19 cellular contexts compared by ENCODE assay signal in the genomic region with DNA sequence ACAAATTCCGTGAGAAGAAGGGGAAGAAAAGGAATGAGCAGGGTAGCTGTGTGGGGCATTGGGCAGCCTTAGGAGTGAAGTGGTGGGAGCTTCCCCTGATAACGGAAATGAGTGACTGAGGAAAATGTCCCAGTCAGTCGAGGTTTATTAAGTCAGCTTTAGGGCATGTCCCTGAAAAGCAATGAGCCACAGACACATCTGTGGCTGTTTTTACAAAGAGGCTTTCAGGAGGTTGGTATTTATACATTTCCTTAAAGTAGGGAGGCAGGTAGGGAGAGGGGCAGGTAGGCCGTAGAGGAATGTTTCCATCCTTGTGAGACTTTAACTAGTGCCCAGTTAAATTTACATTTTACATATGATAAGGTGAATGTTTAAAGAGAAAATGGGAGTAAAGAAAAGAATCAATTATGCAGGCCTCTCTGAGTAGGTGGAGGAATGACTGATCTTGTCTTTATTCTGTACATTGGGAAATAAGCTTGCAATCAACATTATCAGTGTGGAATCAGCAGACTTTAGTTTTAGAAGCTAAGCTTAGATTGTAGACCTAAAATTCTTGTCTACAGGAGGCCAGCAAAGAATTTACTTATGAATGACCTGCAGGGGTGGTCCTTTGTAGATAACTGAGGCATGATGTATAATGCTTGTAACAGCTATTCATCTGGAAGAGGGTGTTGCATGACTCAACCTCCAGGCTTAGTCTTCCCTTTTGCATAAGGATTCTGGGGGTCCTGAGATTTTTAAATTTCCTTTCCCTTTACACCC. TPM values are rescaled to one million over a fixed set of nuclear protein-coding genes. Genes with fewer than 3 reads are reported as not detected.
DNase-seq lines count a peak whose midpoint lies in the region; ATAC-seq and TF ChIP-seq lines count a peak whose summit lies in the region.
"Had no signal": no experiment of that assay in that cellular context is flagged by ENCODE, and none has a peak within 500 bp of the region (broad histone marks: within the 10 kb centered on the region; RNA-seq: fewer than 3 reads in every experiment).

No MANE protein-coding gene starts in this region.

- H4K20me1 ChIP-seq in GM23338 (replicated peaks; ENCODE audit: insufficient read depth) = no peaks in the 10 kb centered on the region
- H4K20me1 ChIP-seq: BLaER1 treated with 17β-estradiol and CSF1 and Interleukin-3, amounts not matched to agents 10 nM and 100 nM had no signal

- TF ChIP-seq CTCF in GM23338 (conservative IDR thresholded peaks at IDR 0.05; ENCODE audit: low read depth in 2 of 2) = no peak
- no peak for TF ChIP-seq CTCF in RWPE2 (IDR thresholded peaks at IDR 0.05; ENCODE audit: poor library complexity, severe bottlenecking)

- H3K9me2 ChIP-seq in GM23338 (ENCODE audit: insufficient read depth) = peaks cover 19% of the 10 kb centered on the region

- peaks cover 5% of the 10 kb centered on the region; the same call in 1 of the 2 replicates for H3K36me3 ChIP-seq in GM23338 (ENCODE audit: insufficient read depth)
- no peaks in the 10 kb centered on the region for H3K36me3 ChIP-seq in RWPE2 (ENCODE audit: low read depth)
- H3K36me3 ChIP-seq: BLaER1 treated with 17β-estradiol and CSF1 and Interleukin-3, amounts not matched to agents 10 nM and 100 nM had no signal

- H3K27ac Mint-ChIP-seq in GM23338 = peak overlapping the region; percentile 47; the same call in 1 of the 2 replicates
- H3K27ac Mint-ChIP-seq: CD8-positive, alpha-beta memory T cell had no signal

- peak overlapping the region; percentile 13; the same call in 1 of the 3 replicates for H3K4me3 Mint-ChIP-seq in GM23338
- H3K4me3 Mint-ChIP-seq: CD8-positive, alpha-beta memory T cell had no signal

- H3K4me1 ChIP-seq in GM23338 (ENCODE audit: insufficient read depth) (peaks cover 30% of the 10 kb centered on the region), RWPE2 (ENCODE audit: insufficient read depth, poor library complexity, severe bottlenecking) (peaks cover 24% of the 10 kb centered on the region)
- H3K4me1 ChIP-seq: BLaER1 treated with 17β-estradiol and CSF1 and Interleukin-3, amounts not matched to agents 10 nM and 100 nM had no signal

- DNase-seq in GM23338 (ENCODE audit: low spot score) (peak; percentile 35), RWPE2 (ENCODE audit: low spot score) (no peak), epithelial cell of prostate (ENCODE audit: low read depth, low spot score) (no peak), kidney tubule cell (ENCODE audit: low spot score) (peak; percentile 30), T-helper 2 cell (no peak), HPDE6-E6E7 (ENCODE audit: extremely low spot score) (no peak), AG08396 (ENCODE audit: low spot score) (no peak)
- DNase-seq: CD8-positive, alpha-beta memory T cell; DMS79 treated with DMSO at 0.1 percent for 48 hours; KG1; NCI-H1105 treated with DMSO at 0.1 percent for 48 hours; NCI-H187; NCI-H2107; NCI-H510A treated with DMSO at 0.1 percent for 48 hours; PC-3 had no signal

- H3K36me3 Mint-ChIP-seq in GM23338 (ENCODE audit: low read depth) = peaks cover 27% of the 10 kb centered on the region

- ATAC-seq in GM23338 (peak; percentile 66), RWPE2 (ENCODE audit: low read depth) (no peak), GM21528 (IDR thresholded peaks at IDR 0.05; ENCODE audit: low FRiP score, unreplicated experiment) (no peak)
- ATAC-seq: HepG2, PC-3 had no signal

- H3K9me3 Mint-ChIP-seq in GM23338 = peaks cover 34% of the 10 kb centered on the region

- H3K27me3 Mint-ChIP-seq in GM23338 (ENCODE audit: insufficient read depth, low read depth, poor library complexity) = peaks cover 3% of the 10 kb centered on the region

- peaks cover 35% of the 10 kb centered on the region for H3K4me1 Mint-ChIP-seq in GM23338
- H3K4me1 Mint-ChIP-seq: CD8-positive, alpha-beta memory T cell had no signal

- no peak overlapping the region for H2AFZ ChIP-seq in GM23338

- H3K79me2 ChIP-seq in GM23338 (replicated peaks; ENCODE audit: insufficient read depth) = no peaks in the 10 kb centered on the region

- no peaks in the 10 kb centered on the region for H3K27me3 ChIP-seq in GM23338 (ENCODE audit: insufficient read depth)
- no peaks in the 10 kb centered on the region for H3K27me3 ChIP-seq in RWPE2 (ENCODE audit: insufficient read depth, poor library complexity, severe bottlenecking)
- H3K27me3 ChIP-seq: BLaER1 treated with 17β-estradiol and CSF1 and Interleukin-3, amounts not matched to agents 10 nM and 100 nM had no signal

- H3K4me3 ChIP-seq in GM23338 (0 out of 2 replicates have a peak overlapping the region, but pooled peaks have one; percentile 14), RWPE2 (ENCODE audit: severe bottlenecking) (no peak overlapping the region)
- H3K4me3 ChIP-seq: BLaER1 treated with 17β-estradiol and CSF1 and Interleukin-3, amounts not matched to agents 10 nM and 100 nM had no signal

- peak overlapping the region; percentile 47 for H3K4me2 ChIP-seq in GM23338
- H3K4me2 ChIP-seq: BLaER1 treated with 17β-estradiol and CSF1 and Interleukin-3, amounts not matched to agents 10 nM and 100 nM had no signal

- peaks cover 6% of the 10 kb centered on the region for H3K9me3 ChIP-seq in RWPE2 (ENCODE audit: severe bottlenecking)

- H3K27ac ChIP-seq in GM23338 (ENCODE audit: low read depth) (peak overlapping the region; percentile 98), RWPE2 (ENCODE audit: poor library complexity, severe bottlenecking) (peak overlapping the region; percentile 95), epithelial cell of prostate (peak overlapping the region; percentile 98)
- H3K27ac ChIP-seq: BLaER1 treated with 17β-estradiol and CSF1 and Interleukin-3, amounts not matched to agents 10 nM and 100 nM; RWPE1 had no signal

- peaks cover 10% of the 10 kb centered on the region for H3F3A ChIP-seq in GM23338 (replicated peaks; ENCODE audit: low read depth)

TF ChIP-seq in GM23338, 12 proteins besides CTCF, POLR2A, EP300 and RAD21:
- TF ChIP-seq NANOG (IDR thresholded peaks at IDR 0.05; ENCODE audit: borderline replicate concordance) = peak; percentile 69; the same call in 1 of the 2 replicates
- TF ChIP-seq EZH2phosphoT487 (IDR thresholded peaks at IDR 0.05; ENCODE audit: unreplicated experiment) = no peak

RNA-seq across cellular contexts. Expression of gene SLC22A2, which starts 18.5 kb away (rescaled TPM):
- total RNA-seq in GM23338 (2014; rRNA removed; shearing (Covaris generic)) = 0.35 and 1.1 TPM in 2 replicates
- 0.94 and 1.4 TPM in 2 replicates for polyA plus RNA-seq in GM23338 (2016; fragmentation: Nextera tagmentation; extraction: Ambion mirVana)
- total RNA-seq: CD8-positive, alpha-beta memory T cell; HepG2; PC-3 had no signal
- polyA plus RNA-seq: CD8-positive, alpha-beta memory T cell; HepG2 had no signal

Comparison
In these comparisons a context has a peak if more than half of its experiments do, and no peak if none do; other contexts are left out.
1. DNase-seq: peak in GM23338 (single experiment) and kidney tubule cell (single experiment); none in RWPE2 (single experiment), epithelial cell of prostate (single experiment), T-helper 2 cell (0 of 5), HPDE6-E6E7 (single experiment) and AG08396 (single experiment).
2. Peak in every context shown above with its lines, with median percentiles within 50 percentile points of each other: H3K27ac ChIP-seq.